17 cellular contexts compared by ENCODE assay signal in genomic region chr11:9796276-9796675, GRCh38.
"Had no signal": no experiment of that assay in that cellular context is flagged by ENCODE, and none has a peak within 500 bp of the region (broad histone marks: within the 10 kb centered on the region; RNA-seq: fewer than 3 reads in every experiment).

No MANE protein-coding gene starts in this region.

- ATAC-seq: body of pancreas; mucosa of descending colon; stimulated activated naive CD8-positive, alpha-beta T cell treated with anti-CD3 and anti-CD28 coated beads, Interleukin-15, Interleukin-2, amounts not matched to agents 100 U/mL and 50 U/mL, for 24 hours had no signal

- H3K4me2 ChIP-seq: hepatocyte had no signal

- H3K79me2 ChIP-seq: hepatocyte had no signal

- H2AFZ ChIP-seq: hepatocyte had no signal

- H3K27ac ChIP-seq: body of pancreas, hepatocyte had no signal

- H3K27me3 ChIP-seq: body of pancreas, hepatocyte had no signal

- H3K9me3 ChIP-seq: body of pancreas, mucosa of descending colon had no signal

- H3K4me1 ChIP-seq: body of pancreas had no signal

- DNase-seq: activated CD4-positive, alpha-beta T cell treated with anti-CD3 and anti-CD28 coated beads for 1 hour; activated naive CD4-positive, alpha-beta T cell treated with Interleukin-2 at 50 U/mL for 16 hours; activated T-cell treated with anti-CD3 and anti-CD28 coated beads, Interleukin-2, amount 50 U/mL, for 1 hour; body of pancreas; caudate nucleus; dermis blood vessel endothelial cell; effector CD8-positive, alpha-beta T cell; erythroblast; glutamatergic neuron; mesendoderm; mucosa of descending colon; naive B cell; stimulated activated CD4-positive, alpha-beta T cell treated with anti-CD3 and anti-CD28 coated beads, Interleukin-4, amount 100 ng/mL, for 24 hours; stimulated activated naive CD8-positive, alpha-beta T cell treated with anti-CD3 and anti-CD28 coated beads, Interleukin-15, Interleukin-2, amounts not matched to agents 100 U/mL and 50 U/mL, for 24 hours; substantia nigra; T-helper 9 cell had no signal

- H3K4me3 ChIP-seq: body of pancreas, hepatocyte, mucosa of descending colon had no signal
